In the genomic region with DNA sequence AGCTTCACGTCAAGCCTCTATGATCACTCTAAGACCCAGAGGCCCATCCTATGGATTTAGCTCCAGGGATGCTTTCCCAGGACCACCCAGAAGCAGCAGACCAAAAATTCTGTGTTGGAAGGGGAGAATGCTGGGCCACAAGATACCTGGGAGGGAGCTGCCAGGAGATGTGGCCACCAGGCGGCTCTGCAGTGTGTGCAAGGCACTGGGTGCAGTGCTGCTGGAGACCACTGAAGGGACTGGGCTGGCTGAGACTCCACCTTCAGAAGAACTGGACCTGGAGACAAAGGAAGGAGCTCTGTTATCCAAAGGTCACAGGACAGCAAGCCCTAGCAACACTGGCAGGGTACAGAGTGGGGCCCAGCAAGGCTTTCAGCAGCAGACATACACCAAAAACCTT, we compare ENCODE assay signal across 15 cellular contexts. TPM values are rescaled to one million over a fixed set of nuclear protein-coding genes. Genes with fewer than 3 reads are reported as not detected.
DNase-seq lines count a peak whose midpoint lies in the region; ATAC-seq and TF ChIP-seq lines count a peak whose summit lies in the region.
"Had no signal": no experiment of that assay in that cellular context is flagged by ENCODE, and none has a peak within 500 bp of the region (broad histone marks: within the 10 kb centered on the region; RNA-seq: fewer than 3 reads in every experiment).

No MANE protein-coding gene starts in this region.

- no peak overlapping the region for H2BK15ac ChIP-seq in IMR-90 (ENCODE audit: low read depth, low read length)
- no peak overlapping the region for H2BK15ac ChIP-seq in mesendoderm (replicated peaks; ENCODE audit: low read depth)

- H2BK120ac ChIP-seq in IMR-90 (ENCODE audit: low read depth, low read length), result no peak overlapping the region
- H2BK120ac ChIP-seq in mesendoderm (ENCODE audit: low read depth, low read length), result no peak overlapping the region

- POLR2A ChIA-PET in IMR-90 (lab: Charles Lee; ENCODE audit: unreplicated experiment), result interaction anchor here (0.5 kb wide), 1 partner anchor 344 kb away, joined by 4 read pairs; no protein-coding TSS in a partner anchor

- in situ Hi-C loops in IMR-90 (cut with MboI; ENCODE audit: low sequenced_read_pairs) (loop anchor here (25.0 kb wide), 1 partner anchor 358 kb away; no protein-coding TSS in a partner anchor), G401 (cut with HindIII; ENCODE audit: low sequenced_read_pairs) (no loop called here)

- DNase-seq in D341Med (ENCODE audit: low spot score), result peak; percentile 35
- no peak for DNase-seq in IMR-90
- DNase-seq in cerebellar cortex (ENCODE audit: low spot score), result peak; percentile 8
- peak; percentile 67 for DNase-seq in mesendoderm
- no peak for DNase-seq in omental fat pad (ENCODE audit: low spot score)
- DNase-seq in G401 (ENCODE audit: low spot score), result no peak
- no peak for DNase-seq in NCI-H446 treated with DMSO at 0.1 percent for 48 hours (lab: John Stamatoyannopoulos, UW)
- no peak for DNase-seq in NCI-H82 treated with DMSO at 0.1 percent for 48 hours (lab: John Stamatoyannopoulos, UW; ENCODE audit: unreplicated experiment)
- DNase-seq: activated CD8-positive, alpha-beta memory T cell treated with anti-CD3 and anti-CD28 coated beads, Interleukin-2, amount 50 U/mL, for 48 hours; adrenal gland; NCI-H1092; NCI-H510A treated with DMSO at 0.1 percent for 48 hours; Right ventricle myocardium superior; stimulated activated CD4-positive, alpha-beta T cell treated with anti-CD3 and anti-CD28 coated beads, Interleukin-2, amount 100 ng/mL, for 48 hours had no signal

- no peak overlapping the region for H3K18ac ChIP-seq in IMR-90 (ENCODE audit: low read depth, low read length)
- H3K18ac ChIP-seq in mesendoderm (ENCODE audit: low read length), result no peak overlapping the region

- no peak overlapping the region for H2AK9ac ChIP-seq in IMR-90 (replicated peaks; ENCODE audit: low read depth, low read length, poor library complexity)

- H3K14ac ChIP-seq in IMR-90 (replicated peaks; ENCODE audit: low read depth, low read length), result no peak overlapping the region

- ATAC-seq in IMR-90 (ENCODE audit: low read depth) (no peak), omental fat pad (ENCODE audit: low FRiP score) (no peak)

- CTCF ChIA-PET in IMR-90 (lab: Yijun Ruan, JAX), result interaction anchor here (0.6 kb wide), 1 partner anchor 374 kb away, joined by 3 read pairs; no protein-coding TSS in a partner anchor

- H3K23ac ChIP-seq in IMR-90 (ENCODE audit: low read depth, low read length) (no peak overlapping the region), mesendoderm (ENCODE audit: low read length) (no peak overlapping the region)

- no peak for TF ChIP-seq POLR2A in IMR-90 (IDR thresholded peaks at IDR 0.05; ENCODE audit: low read depth, low read length)

- H3K36me3 ChIP-seq in IMR-90 (ENCODE audit: control insufficient read depth, insufficient read depth, low read length) (peaks cover 71% of the 10 kb centered on the region), mesendoderm (ENCODE audit: control insufficient read depth, insufficient read depth, low read length) (peaks cover 16% of the 10 kb centered on the region)

- H4K20me1 ChIP-seq in IMR-90 (ENCODE audit: insufficient read depth, low read length), result peaks cover 18% of the 10 kb centered on the region

- intact Hi-C loops in IMR-90 (cut with micrococcal nuclease), result no loop called here

- no peak overlapping the region for H3K4ac ChIP-seq in IMR-90 (ENCODE audit: low read depth, low read length)
- H3K4ac ChIP-seq in mesendoderm (ENCODE audit: low read depth, low read length), result no peak overlapping the region

- no peak overlapping the region for H3K9ac ChIP-seq in IMR-90 (ENCODE audit: low read depth, low read length)
- H3K9ac ChIP-seq in mesendoderm (ENCODE audit: low read length), result no peak overlapping the region

- H3K4me1 ChIP-seq in IMR-90 (ENCODE audit: control insufficient read depth, insufficient read depth, low read length) (peaks cover 8% of the 10 kb centered on the region), mesendoderm (ENCODE audit: control insufficient read depth, low read depth, low read length) (no peaks in the 10 kb centered on the region)

- H3K9me1 ChIP-seq in IMR-90 (ENCODE audit: insufficient read depth, low read length), result peaks cover 17% of the 10 kb centered on the region

- no peaks in the 10 kb centered on the region for H3K9me3 ChIP-seq in IMR-90 (ENCODE audit: control insufficient read depth, insufficient read depth, low read length)
- H3K9me3 ChIP-seq: adrenal gland had no signal

- no peak overlapping the region for H2BK5ac ChIP-seq in IMR-90 (ENCODE audit: low read depth, low read length, poor library complexity, severe bottlenecking)
- H2BK5ac ChIP-seq in mesendoderm (ENCODE audit: low read length), result no peak overlapping the region

- no peak overlapping the region for H4K8ac ChIP-seq in IMR-90 (ENCODE audit: low read depth in 2 of 2, low read length in 2 of 2)
- no peak overlapping the region for H4K8ac ChIP-seq in mesendoderm (ENCODE audit: low read depth, low read length)

- H3K4me3 ChIP-seq in IMR-90 (ENCODE audit: insufficient read depth, low read depth, low read length) (no peak overlapping the region), mesendoderm (ENCODE audit: low read length) (no peak overlapping the region)
- H3K4me3 ChIP-seq: adrenal gland had no signal

- H2AFZ ChIP-seq in IMR-90 (replicated peaks; ENCODE audit: low read length, poor library complexity), result no peak overlapping the region

- no peak overlapping the region for H4K91ac ChIP-seq in IMR-90 (ENCODE audit: insufficient read depth, low read depth, low read length)

- TF ChIP-seq CTCF in IMR-90 (conservative IDR thresholded peaks at IDR 0.05; ENCODE audit: low read depth, low read length), result no peak
- TF ChIP-seq CTCF in omental fat pad (IDR thresholded peaks at IDR 0.05), result no peak

- H3K79me2 ChIP-seq in mesendoderm (ENCODE audit: control insufficient read depth, insufficient read depth, low read length), result no peaks in the 10 kb centered on the region

- H3K27ac ChIP-seq in IMR-90 (ENCODE audit: insufficient read depth, low read length), result no peak overlapping the region
- no peak overlapping the region for H3K27ac ChIP-seq in mesendoderm (ENCODE audit: low read depth, low read length)
- H3K27ac ChIP-seq: adrenal gland had no signal

- peaks cover 3 to 42% of the 10 kb centered on the region in 2 experiments; a peak in 3 of 4 replicates for H3K79me1 ChIP-seq in IMR-90 (ENCODE audit: low read depth in 1 of 2, low read length in 2 of 2)
- H3K79me1 ChIP-seq in mesendoderm (ENCODE audit: low read length), result no peaks in the 10 kb centered on the region

- no TSS peak for BruUV-seq in IMR-90 (replicated peaks; lab: Mats Ljungman, UMichigan)

- peak; percentile 16; the same call in 1 of the 2 replicates for TF ChIP-seq RAD21 in IMR-90 (IDR thresholded peaks at IDR 0.05; ENCODE audit: low read length)

- WGBS in IMR-90 (ENCODE audit: extremely low coverage in 2 of 2, insufficient read length in 1 of 2), 2 experiments, result 100% methylated on average over 1 of the region's 2 CpGs; no CpG with 5 or more reads in 1 of the 2 experiments
- no CpG with 5 or more reads among the region's 2 CpGs for WGBS in mesendoderm (ENCODE audit: extremely low coverage, insufficient coverage, low lambda C conversion rate)

- H3K56ac ChIP-seq in IMR-90 (ENCODE audit: extremely low read depth, insufficient read depth, low read length) (no peak overlapping the region), mesendoderm (ENCODE audit: low read length) (no peak overlapping the region)

- no peak overlapping the region for H4K5ac ChIP-seq in IMR-90 (ENCODE audit: low read depth, low read length)
- H4K5ac ChIP-seq in mesendoderm (ENCODE audit: low read length), result no peak overlapping the region

- no peak overlapping the region for H2BK20ac ChIP-seq in IMR-90 (ENCODE audit: low read depth, low read length)

- dilution Hi-C loops in IMR-90 (cut with HindIII; ENCODE audit: low sequenced_read_pairs, unreplicated experiment), result no loop called here

- H2AK5ac ChIP-seq in IMR-90 (ENCODE audit: low read depth, low read length) (no peak overlapping the region), mesendoderm (ENCODE audit: low read length) (no peak overlapping the region)

- H3K4me2 ChIP-seq in IMR-90 (ENCODE audit: low read depth, low read length) (no peak overlapping the region), mesendoderm (ENCODE audit: low read length) (no peak overlapping the region)

- H3K27me3 ChIP-seq in IMR-90 (ENCODE audit: control insufficient read depth, insufficient read depth, low read length), result no peaks in the 10 kb centered on the region
- no peaks in the 10 kb centered on the region for H3K27me3 ChIP-seq in mesendoderm (ENCODE audit: insufficient read depth, low read length, poor library complexity)
- H3K27me3 ChIP-seq: adrenal gland had no signal

TF ChIP-seq in IMR-90, 13 proteins besides CTCF, POLR2A, EP300 and RAD21:
- TF ChIP-seq MXI1 (IDR thresholded peaks at IDR 0.05; ENCODE audit: borderline replicate concordance, low read depth, low read length) (no peak), SMC3 (IDR thresholded peaks at IDR 0.05; ENCODE audit: low read depth, low read length) (peak; percentile 7; the same call in 1 of the 2 replicates)

RNA-seq across cellular contexts. Expression of a gene that starts 34.0 kb away (rescaled TPM):
- 25.0 and 26.3 TPM in 2 replicates for total RNA-seq in IMR-90 (2012; rRNA removed)
- 19.5 and 22.2 TPM in 2 replicates for polyA plus RNA-seq in IMR-90 (2012; rRNA removed)
- polyA plus RNA-seq in IMR-90 (2012; cell fraction: cytosol; rRNA removed), result 8.4 and 8.6 TPM in 2 replicates
- 41.0 and 52.4 TPM in 2 replicates for polyA plus RNA-seq in IMR-90 (2012; cell fraction: nucleus; rRNA removed; ENCODE audit: low replicate concordance)
- polyA plus RNA-seq in mesendoderm (2013, experiment 1 of 2), result 12.9 TPM
- polyA plus RNA-seq in mesendoderm (2013, experiment 2 of 2), result 12.8 TPM
- 10 to 100 TPM; 35.7 to 48.4 (median 39.0) TPM for total RNA-seq in omental fat pad
- total RNA-seq in G401 (2014; rRNA removed; shearing (Covaris generic)), result 17.7 and 33.5 TPM in 2 replicates

RNA-seq across cellular contexts. Expression of a gene that starts 38.5 kb away (rescaled TPM):
- total RNA-seq in IMR-90 (2012; rRNA removed) (0.28 and 0.36 TPM in 2 replicates), omental fat pad (not detected)
- 0.09 and 0.15 TPM in 2 replicates for polyA plus RNA-seq in IMR-90 (2012; rRNA removed)
- polyA plus RNA-seq in IMR-90 (2012; cell fraction: cytosol; rRNA removed), result under 0.01 and 0.03 TPM in 2 replicates
- polyA plus RNA-seq in IMR-90 (2012; cell fraction: nucleus; rRNA removed; ENCODE audit: low replicate concordance), result 0.38 and 0.86 TPM in 2 replicates
- polyA plus RNA-seq in mesendoderm (2013, experiment 1 of 2), result 0.06 TPM
- 0.06 TPM for polyA plus RNA-seq in mesendoderm (2013, experiment 2 of 2)
- not detected in 2 replicates for total RNA-seq in G401 (2014; rRNA removed; shearing (Covaris generic))
- total RNA-seq: HT1080, Right ventricle myocardium superior had no signal

Comparison
In these comparisons a context has a peak if more than half of its experiments do, and no peak if none do; other contexts are left out.
1. DNase-seq: peak in D341Med (single experiment), cerebellar cortex (single experiment) and mesendoderm (single experiment); none in IMR-90 (single experiment), omental fat pad (single experiment), G401 (single experiment), NCI-H446 treated with DMSO at 0.1 percent for 48 hours (single experiment) and NCI-H82 treated with DMSO at 0.1 percent for 48 hours (single experiment).